In genomic region chrX:12955882-12956703, GRCh38 we compare ENCODE assay signal across 8 cellular contexts. TPM values are rescaled to one million over a fixed set of nuclear protein-coding genes. Genes with fewer than 3 reads are reported as not detected.
DNase-seq lines count a peak whose midpoint lies in the region; ATAC-seq and TF ChIP-seq lines count a peak whose summit lies in the region.

No MANE protein-coding gene starts in this region.

- H3K9me3 Mint-ChIP-seq in activated CD4-positive, alpha-beta T cell treated with anti-CD3 and anti-CD28 coated beads, Interleukin-2, amount 10 ng/mL, durations not matched to agents 7 days and 5 days = no peaks in the 10 kb centered on the region
- no peaks in the 10 kb centered on the region for H3K9me3 Mint-ChIP-seq in natural killer cell

- peak overlapping the region; percentile 96 for H3K27ac Mint-ChIP-seq in activated CD4-positive, alpha-beta T cell treated with anti-CD3 and anti-CD28 coated beads, Interleukin-2, amount 10 ng/mL, durations not matched to agents 7 days and 5 days
- peak overlapping the region; percentile 95 to 96 for H3K27ac Mint-ChIP-seq in natural killer cell

- peak; percentile 63 for DNase-seq in EL
- DNase-seq in M059J (ENCODE audit: low read depth) = peak; percentile 84
- DNase-seq in activated CD4-positive, alpha-beta T cell treated with anti-CD3 and anti-CD28 coated beads, Interleukin-2, amount 10 ng/mL, durations not matched to agents 7 days and 5 days = peak; percentile 65
- DNase-seq in effector memory CD4-positive, alpha-beta T cell = peak; percentile 64 to 72 (median 66)
- DNase-seq in natural killer cell = peak; percentile 64
- DNase-seq in NCI-H345 (lab: John Stamatoyannopoulos, UW) = no peak

- TF ChIP-seq CTCF in natural killer cell (IDR thresholded peaks at IDR 0.05) = no peak

- CTCF ChIA-PET in activated CD4-positive, alpha-beta T cell treated with anti-CD3 and anti-CD28 coated beads, Interleukin-2, amount 10 ng/mL, durations not matched to agents 7 days and 5 days (lab: Charles Lee) = interaction anchor here (0.6 to 3.4 kb wide), 13 partner anchors 9 to 538 kb away, joined by 3 to 25 read pairs (median 4); partner anchors contain the start of gene TMSB4X

- intact Hi-C loops in natural killer cell (cut with micrococcal nuclease) = loop anchor here (1.0 to 10.0 kb wide), 3 partner anchors 131 to 739 kb away; no protein-coding TSS in a partner anchor

- peaks cover 56% of the 10 kb centered on the region for H3K4me1 ChIP-seq in effector memory CD4-positive, alpha-beta T cell (ENCODE audit: control insufficient read depth, insufficient read depth, low read length, poor library complexity, severe bottlenecking)

- peaks cover 2% of the 10 kb centered on the region for H3K36me3 Mint-ChIP-seq in activated CD4-positive, alpha-beta T cell treated with anti-CD3 and anti-CD28 coated beads, Interleukin-2, amount 10 ng/mL, durations not matched to agents 7 days and 5 days (ENCODE audit: low read depth)
- no peaks in the 10 kb centered on the region for H3K36me3 Mint-ChIP-seq in natural killer cell

- ATAC-seq in GM21825 (IDR thresholded peaks at IDR 0.05; ENCODE audit: unreplicated experiment) = peak; percentile 43
- ATAC-seq in natural killer cell = peak; percentile 54 to 73 (median 67)
- ATAC-seq in HG03571 (IDR thresholded peaks at IDR 0.05; ENCODE audit: unreplicated experiment) = no peak

- peaks cover 75% of the 10 kb centered on the region for H3K4me1 Mint-ChIP-seq in activated CD4-positive, alpha-beta T cell treated with anti-CD3 and anti-CD28 coated beads, Interleukin-2, amount 10 ng/mL, durations not matched to agents 7 days and 5 days
- H3K4me1 Mint-ChIP-seq in natural killer cell = peaks cover 65 to 66% of the 10 kb centered on the region in 2 donors

- POLR2A ChIA-PET in activated CD4-positive, alpha-beta T cell treated with anti-CD3 and anti-CD28 coated beads, Interleukin-2, amount 10 ng/mL, durations not matched to agents 7 days and 5 days (lab: Charles Lee) = interaction anchor here (0.6 to 1.5 kb wide), 4 partner anchors 12 to 23 kb away, joined by 3 to 6 read pairs (median 4); partner anchors contain the start of gene TMSB4X

- H3K36me3 ChIP-seq in effector memory CD4-positive, alpha-beta T cell (ENCODE audit: control insufficient read depth, insufficient read depth, low read length) = no peaks in the 10 kb centered on the region

- peak overlapping the region; percentile 74 for H3K4me3 Mint-ChIP-seq in activated CD4-positive, alpha-beta T cell treated with anti-CD3 and anti-CD28 coated beads, Interleukin-2, amount 10 ng/mL, durations not matched to agents 7 days and 5 days
- peak overlapping the region; percentile 87 for H3K4me3 Mint-ChIP-seq in natural killer cell

- no peaks in the 10 kb centered on the region for H3K27me3 ChIP-seq in effector memory CD4-positive, alpha-beta T cell (replicated peaks; ENCODE audit: control insufficient read depth, insufficient read depth, low read length, poor library complexity, severe bottlenecking)

- H3K27ac ChIP-seq in effector memory CD4-positive, alpha-beta T cell (ENCODE audit: insufficient read depth, low read length, poor library complexity, severe bottlenecking) = peak overlapping the region; percentile 88

- H3K4me3 ChIP-seq in effector memory CD4-positive, alpha-beta T cell (ENCODE audit: insufficient read depth, low read depth, low read length, poor library complexity, severe bottlenecking) = peak overlapping the region; percentile 41

- no peaks in the 10 kb centered on the region for H3K27me3 Mint-ChIP-seq in activated CD4-positive, alpha-beta T cell treated with anti-CD3 and anti-CD28 coated beads, Interleukin-2, amount 10 ng/mL, durations not matched to agents 7 days and 5 days
- H3K27me3 Mint-ChIP-seq in natural killer cell (ENCODE audit: low read depth in 2 of 2) = no peaks in the 10 kb centered on the region

- no peaks in the 10 kb centered on the region for H3K9me3 ChIP-seq in effector memory CD4-positive, alpha-beta T cell (ENCODE audit: control insufficient read depth, low read length)

RNA-seq across cellular contexts. Expression of gene TMSB4X, which starts 18.8 kb away (rescaled TPM):
- total RNA-seq in M059J (2014; rRNA removed; shearing (Covaris generic)) = 5,809 and 7,639 TPM in 2 replicates
- total RNA-seq in activated CD4-positive, alpha-beta T cell treated with anti-CD3 and anti-CD28 coated beads, Interleukin-2, amount 10 ng/mL, durations not matched to agents 7 days and 5 days = 1,000 to 10,000 TPM; 9,113 to 9,418 TPM
- 1,000 to 10,000 TPM; 5,049 to 6,005 (median 5,892) TPM for total RNA-seq in natural killer cell

RNA-seq across cellular contexts. Expression of gene TLR8, which starts 49.7 kb away (rescaled TPM):
- not detected in 2 replicates for total RNA-seq in M059J (2014; rRNA removed; shearing (Covaris generic))
- total RNA-seq in activated CD4-positive, alpha-beta T cell treated with anti-CD3 and anti-CD28 coated beads, Interleukin-2, amount 10 ng/mL, durations not matched to agents 7 days and 5 days = not detected
- total RNA-seq in natural killer cell = 1 to 10 TPM in 1 of 3 donors, under 1 TPM in 2; 0.95 to 1.9 (median 0.95) TPM
